In the genomic region with DNA sequence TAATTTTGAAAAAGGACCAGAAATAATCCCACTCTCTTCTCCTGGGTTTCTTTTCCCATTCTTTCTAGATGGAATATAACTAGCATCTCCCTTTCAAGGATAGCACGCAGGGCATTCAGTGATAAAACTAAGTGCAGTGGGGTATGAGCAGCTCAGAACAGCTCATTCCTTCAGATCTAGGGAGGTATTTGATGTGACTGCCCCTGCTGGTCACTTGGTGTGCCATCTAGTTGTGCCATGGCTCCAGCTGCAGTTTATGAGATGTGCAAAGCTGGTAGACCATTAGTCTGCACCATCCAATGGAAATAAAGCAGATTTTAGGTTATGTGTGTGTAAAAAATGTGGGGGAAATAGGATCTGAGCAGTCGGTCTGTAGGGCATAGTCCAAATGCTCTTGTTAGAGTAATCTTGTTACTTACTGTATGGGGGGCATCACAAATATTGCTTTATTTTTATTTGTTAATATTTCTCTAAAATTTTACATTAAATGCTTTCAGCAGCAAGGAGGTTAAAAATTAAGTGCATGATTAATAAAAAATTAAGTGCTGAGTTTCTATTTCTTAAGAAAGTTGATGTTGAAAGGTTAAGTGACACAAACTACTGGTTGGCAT, we compare ENCODE assay signal across 10 cellular contexts. TPM values are rescaled to one million over a fixed set of nuclear protein-coding genes. Genes with fewer than 3 reads are reported as not detected.
DNase-seq lines count a peak whose midpoint lies in the region; ATAC-seq and TF ChIP-seq lines count a peak whose summit lies in the region.
"Had no signal": no experiment of that assay in that cellular context is flagged by ENCODE, and none has a peak within 500 bp of the region (broad histone marks: within the 10 kb centered on the region; RNA-seq: fewer than 3 reads in every experiment).

No MANE protein-coding gene starts in this region.

- H3K27me3 Mint-ChIP-seq in stimulated activated naive CD8-positive, alpha-beta T cell treated with anti-CD3 and anti-CD28 coated beads, Interleukin-15, amount 100 ng/mL, for 72 hours = no peaks in the 10 kb centered on the region
- no peaks in the 10 kb centered on the region for H3K27me3 Mint-ChIP-seq in stimulated activated memory B cell treated with anti-CD40 and anti-IgM and Interleukin-4, amounts not matched to agents 10 μg/mL and 1 μg/mL and 100 μg/mL, for 72 hours

- H3K9ac ChIP-seq in GM23248 (no peak overlapping the region), SK-N-SH (no peak overlapping the region)

- H3K36me3 Mint-ChIP-seq in stimulated activated memory B cell treated with anti-CD40 and anti-IgM and Interleukin-4, amounts not matched to agents 10 μg/mL and 1 μg/mL and 100 μg/mL, for 72 hours = no peaks in the 10 kb centered on the region

- TF ChIP-seq EP300 in SK-N-SH (IDR thresholded peaks at IDR 0.05; ENCODE audit: borderline replicate concordance in 1 of 2, low read depth in 1 of 2, low read length in 1 of 2) (no peak), gastroesophageal sphincter (IDR thresholded peaks at IDR 0.05) (no peak)

- H3K27ac ChIP-seq in GM23248 (no peak overlapping the region), SK-N-SH (ENCODE audit: low read depth in 2 of 2, low read length in 1 of 2) (no peak overlapping the region), gastroesophageal sphincter (no peak overlapping the region)

- in situ Hi-C loops in GM23248 (cut with MboI) = no loop called here

- peak; percentile 53 for TF ChIP-seq CTCF in AG09309 (IDR thresholded peaks at IDR 0.05; ENCODE audit: control insufficient read depth, insufficient read depth, low read depth, low read length, missing control alignments)
- peak; percentile 56 for TF ChIP-seq CTCF in SK-N-SH (IDR thresholded peaks at IDR 0.05)
- TF ChIP-seq CTCF in gastroesophageal sphincter (IDR thresholded peaks at IDR 0.05) = peak in 3 of 4 experiments; percentile 27 to 40 (median 29)

- H3K79me2 ChIP-seq in GM23248 (ENCODE audit: insufficient read depth) (no peaks in the 10 kb centered on the region), SK-N-SH (ENCODE audit: insufficient read depth) (no peaks in the 10 kb centered on the region)

- H3K4me2 ChIP-seq in GM23248 (ENCODE audit: unreplicated experiment) (no peak overlapping the region), SK-N-SH (no peak overlapping the region)

- DNase-seq in AG09309 (ENCODE audit: low read depth) = no peak
- DNase-seq in GM23248 = peak; percentile 70
- peak; percentile 22 for DNase-seq in SK-N-SH
- DNase-seq in stimulated activated naive CD8-positive, alpha-beta T cell treated with anti-CD3 and anti-CD28 coated beads, Interleukin-15, amount 100 ng/mL, for 72 hours = peak in 1 of 2 donors; percentile 10
- no peak for DNase-seq in NCI-H748 treated with DMSO at 0.1 percent for 48 hours (lab: John Stamatoyannopoulos, UW)
- no peak for DNase-seq in C1 segment of cervical spinal cord (lab: John Stamatoyannopoulos, UW)

- no peaks in the 10 kb centered on the region for H3K27me3 ChIP-seq in GM23248 (replicated peaks; ENCODE audit: insufficient read depth)
- peaks cover 22% of the 10 kb centered on the region; the same call in 1 of the 2 replicates for H3K27me3 ChIP-seq in SK-N-SH (ENCODE audit: insufficient read depth)
- no peaks in the 10 kb centered on the region for H3K27me3 ChIP-seq in gastroesophageal sphincter

- WGBS in GM23248 (ENCODE audit: low coverage in 1 of 2, low lambda C conversion rate in 2 of 2, missing lambda C conversion rate in 2 of 2), 2 experiments = 66 to 69% methylated on average over 2 of the region's 2 CpGs
- 4% methylated on average over 2 of the region's 2 CpGs for WGBS in SK-N-SH (ENCODE audit: low lambda C conversion rate)
- 47 to 64% methylated on average over 2 of the region's 2 CpGs for WGBS in gastroesophageal sphincter (ENCODE audit: low coverage in 1 of 2), 2 donors

- no peaks in the 10 kb centered on the region for H3K9me2 ChIP-seq in GM23248 (ENCODE audit: insufficient read depth)
- H3K9me2 ChIP-seq in SK-N-SH = no peaks in the 10 kb centered on the region

- H3K4me3 Mint-ChIP-seq in stimulated activated naive CD8-positive, alpha-beta T cell treated with anti-CD3 and anti-CD28 coated beads, Interleukin-15, amount 100 ng/mL, for 72 hours = no peak overlapping the region
- H3K4me3 Mint-ChIP-seq in stimulated activated memory B cell treated with anti-CD40 and anti-IgM and Interleukin-4, amounts not matched to agents 10 μg/mL and 1 μg/mL and 100 μg/mL, for 72 hours = no peak overlapping the region

- no peaks in the 10 kb centered on the region for H3K4me1 Mint-ChIP-seq in stimulated activated naive CD8-positive, alpha-beta T cell treated with anti-CD3 and anti-CD28 coated beads, Interleukin-15, amount 100 ng/mL, for 72 hours
- no peaks in the 10 kb centered on the region for H3K4me1 Mint-ChIP-seq in stimulated activated memory B cell treated with anti-CD40 and anti-IgM and Interleukin-4, amounts not matched to agents 10 μg/mL and 1 μg/mL and 100 μg/mL, for 72 hours

- H3K36me3 ChIP-seq in GM23248 (ENCODE audit: low read depth) = no peaks in the 10 kb centered on the region
- no peaks in the 10 kb centered on the region for H3K36me3 ChIP-seq in SK-N-SH (replicated peaks in 1 of 2; ENCODE audit: control insufficient read depth in 1 of 2, insufficient read depth in 2 of 2, low read length in 1 of 2)
- H3K36me3 ChIP-seq in gastroesophageal sphincter = no peaks in the 10 kb centered on the region

- TF ChIP-seq POLR2A in gastroesophageal sphincter (IDR thresholded peaks at IDR 0.05) = no peak

- no peak overlapping the region for H2AFZ ChIP-seq in GM23248
- no peak overlapping the region for H2AFZ ChIP-seq in SK-N-SH (ENCODE audit: low read depth)

- POLR2A ChIA-PET in SK-N-SH (lab: Yijun Ruan, JAX) = no interaction called here

- TF ChIP-seq RAD21 in SK-N-SH (IDR thresholded peaks at IDR 0.05; ENCODE audit: low read length) = no peak

- no peaks in the 10 kb centered on the region for H3K9me3 Mint-ChIP-seq in stimulated activated naive CD8-positive, alpha-beta T cell treated with anti-CD3 and anti-CD28 coated beads, Interleukin-15, amount 100 ng/mL, for 72 hours
- peaks cover 7% of the 10 kb centered on the region for H3K9me3 Mint-ChIP-seq in stimulated activated memory B cell treated with anti-CD40 and anti-IgM and Interleukin-4, amounts not matched to agents 10 μg/mL and 1 μg/mL and 100 μg/mL, for 72 hours

- ATAC-seq in gastroesophageal sphincter = peak; percentile 43
- ATAC-seq in stimulated activated naive CD8-positive, alpha-beta T cell treated with anti-CD3 and anti-CD28 coated beads, Interleukin-15, amount 100 ng/mL, for 72 hours = peak; percentile 69
- no peak for ATAC-seq in stimulated activated memory B cell treated with anti-CD40 and anti-IgM and Interleukin-4, amounts not matched to agents 10 μg/mL and 1 μg/mL and 100 μg/mL, for 72 hours

- H3K4me3 ChIP-seq in AG09309 (ENCODE audit: control insufficient read depth, low read depth, low read length) (no peak overlapping the region), GM23248 (no peak overlapping the region), SK-N-SH (ENCODE audit: low read depth in 2 of 2, low read length in 1 of 2) (no peak overlapping the region), gastroesophageal sphincter (no peak overlapping the region)

- H4K20me1 ChIP-seq in GM23248 (ENCODE audit: insufficient read depth) (no peaks in the 10 kb centered on the region), SK-N-SH (ENCODE audit: insufficient read depth) (no peaks in the 10 kb centered on the region)

- CTCF ChIA-PET in SK-N-SH (lab: Yijun Ruan, JAX) = no interaction called here

- no peaks in the 10 kb centered on the region for H3F3A ChIP-seq in GM23248 (ENCODE audit: insufficient read depth)
- H3F3A ChIP-seq in SK-N-SH (replicated peaks; ENCODE audit: insufficient read depth) = no peaks in the 10 kb centered on the region

- H3K4me1 ChIP-seq in GM23248 (ENCODE audit: insufficient read depth) = no peaks in the 10 kb centered on the region
- no peaks in the 10 kb centered on the region for H3K4me1 ChIP-seq in SK-N-SH (ENCODE audit: control insufficient read depth in 1 of 2, insufficient read depth in 2 of 2, low read depth in 1 of 2, low read length in 1 of 2)
- H3K4me1 ChIP-seq in gastroesophageal sphincter = no peaks in the 10 kb centered on the region

- H3K9me3 ChIP-seq in GM23248 (ENCODE audit: low read depth) = no peaks in the 10 kb centered on the region
- H3K9me3 ChIP-seq in SK-N-SH = no peaks in the 10 kb centered on the region
- H3K9me3 ChIP-seq in gastroesophageal sphincter = no peaks in the 10 kb centered on the region

- no peak overlapping the region for H3K27ac Mint-ChIP-seq in stimulated activated naive CD8-positive, alpha-beta T cell treated with anti-CD3 and anti-CD28 coated beads, Interleukin-15, amount 100 ng/mL, for 72 hours
- H3K27ac Mint-ChIP-seq in stimulated activated memory B cell treated with anti-CD40 and anti-IgM and Interleukin-4, amounts not matched to agents 10 μg/mL and 1 μg/mL and 100 μg/mL, for 72 hours = no peak overlapping the region

TF ChIP-seq in SK-N-SH, 30 proteins besides CTCF, POLR2A, EP300 and RAD21 (continues in another document):
- TF ChIP-seq SMC3 (IDR thresholded peaks at IDR 0.05; ENCODE audit: low read depth, low read length) (no peak), FOXM1 (IDR thresholded peaks at IDR 0.05; ENCODE audit: low read depth) (no peak), NRF1 (IDR thresholded peaks at IDR 0.05; ENCODE audit: low read depth, low read length) (no peak), MEF2A (IDR thresholded peaks at IDR 0.05; ENCODE audit: borderline replicate concordance, low read depth) (no peak), ELF1 (IDR thresholded peaks at IDR 0.05) (no peak)

RNA-seq across cellular contexts. Expression of gene CTAGE1, which starts 38.9 kb away (rescaled TPM):
- 0.11 TPM in 1 of 2 replicates, not detected in the other for total RNA-seq in GM23248 (2014; rRNA removed; shearing (Covaris generic))
- polyA plus RNA-seq in GM23248 (2016; fragmentation: Nextera tagmentation; extraction: Ambion mirVana) (0.06 TPM in 1 of 2 replicates, not detected in the other), SK-N-SH (2012; rRNA removed) (0.03 and 0.07 TPM in 2 replicates)
- 0.01 TPM in 2 replicates for polyA plus RNA-seq in SK-N-SH (2012; cell fraction: cytosol; rRNA removed)
- polyA plus RNA-seq in SK-N-SH (2012; cell fraction: nucleus; rRNA removed) = 0.02 TPM in 1 of 2 replicates, not detected in the other
- not detected for total RNA-seq in gastroesophageal sphincter
- total RNA-seq: glomerular endothelial cell had no signal
- polyA plus RNA-seq: thymus had no signal

Comparison
In these comparisons a context has a peak if more than half of its experiments do, and no peak if none do; other contexts are left out.
1. DNase-seq: peak in GM23248 (single experiment) and SK-N-SH (single experiment); none in AG09309 (single experiment), NCI-H748 treated with DMSO at 0.1 percent for 48 hours (single experiment) and C1 segment of cervical spinal cord (0 of 14).
2. Peak in every context shown above with its lines, with median percentiles within 50 percentile points of each other: CTCF ChIP-seq.